10 cellular contexts compared by ENCODE assay signal in genomic region chr10:8056891-8057331, GRCh38. TPM values are rescaled to one million over a fixed set of nuclear protein-coding genes. Genes with fewer than 3 reads are reported as not detected.
DNase-seq lines count a peak whose midpoint lies in the region; ATAC-seq and TF ChIP-seq lines count a peak whose summit lies in the region.
"Had no signal": no experiment of that assay in that cellular context is flagged by ENCODE, and none has a peak within 500 bp of the region (broad histone marks: within the 10 kb centered on the region; RNA-seq: fewer than 3 reads in every experiment).

No MANE protein-coding gene starts in this region.

- H2AFZ ChIP-seq in Karpas-422 (ENCODE audit: low read length), result no peak overlapping the region

- H3K27ac ChIP-seq in Karpas-422 (ENCODE audit: low read length), result no peak overlapping the region
- H3K27ac ChIP-seq: dorsolateral prefrontal cortex, HL-60 had no signal

- no peak for TF ChIP-seq CTCF in kidney epithelial cell (IDR thresholded peaks at IDR 0.05; ENCODE audit: insufficient read depth, low read length, poor library complexity, severe bottlenecking)

- peak; percentile 71 for DNase-seq in activated CD4-positive, alpha-beta T cell treated with anti-CD3 and anti-CD28 coated beads for 48 hours
- no peak for DNase-seq in kidney epithelial cell (ENCODE audit: low read depth)
- no peak for DNase-seq in Karpas-422
- DNase-seq in NCI-H510A treated with DMSO at 0.1 percent for 48 hours (lab: John Stamatoyannopoulos, UW), result no peak
- no peak for DNase-seq in cerebellar nuclear complex (lab: John Stamatoyannopoulos, UW)
- no peak for DNase-seq in NCI-H187 (lab: John Stamatoyannopoulos, UW)

- ATAC-seq in GM18498 (IDR thresholded peaks at IDR 0.05; ENCODE audit: unreplicated experiment) (peak; percentile 29), HG02588 (IDR thresholded peaks at IDR 0.05; ENCODE audit: unreplicated experiment) (peak; percentile 17)

- H3K27me3 ChIP-seq in kidney epithelial cell (ENCODE audit: control insufficient read depth, insufficient read depth, low read length), result peaks cover 69% of the 10 kb centered on the region
- no peaks in the 10 kb centered on the region for H3K27me3 ChIP-seq in Karpas-422 (ENCODE audit: low read length)

- no peak overlapping the region for H3K4me2 ChIP-seq in Karpas-422 (ENCODE audit: low read depth, low read length, poor library complexity, severe bottlenecking)

- no peaks in the 10 kb centered on the region for H4K20me1 ChIP-seq in Karpas-422 (ENCODE audit: insufficient read depth, low read depth, low read length)

- no peaks in the 10 kb centered on the region for H3K9me2 ChIP-seq in Karpas-422 (replicated peaks; ENCODE audit: insufficient read depth, low read length)

- H3K4me1 ChIP-seq in Karpas-422 (ENCODE audit: low read length), result no peaks in the 10 kb centered on the region

- H3K36me3 ChIP-seq in kidney epithelial cell (ENCODE audit: control insufficient read depth, insufficient read depth, low read length), result no peaks in the 10 kb centered on the region
- no peaks in the 10 kb centered on the region for H3K36me3 ChIP-seq in Karpas-422 (ENCODE audit: insufficient read depth, low read length)

- H3K9ac ChIP-seq in Karpas-422 (ENCODE audit: low read length), result no peak overlapping the region

- no peaks in the 10 kb centered on the region for H3K79me2 ChIP-seq in Karpas-422 (ENCODE audit: low read length)

- no peaks in the 10 kb centered on the region; the same call in 1 of the 2 replicates for H3K9me3 ChIP-seq in Karpas-422 (ENCODE audit: low read length)

- H3K4me3 ChIP-seq in kidney epithelial cell (ENCODE audit: low read depth, low read length), result peak overlapping the region; percentile 43
- H3K4me3 ChIP-seq in Karpas-422 (ENCODE audit: low read length), result no peak overlapping the region
- H3K4me3 ChIP-seq: dorsolateral prefrontal cortex had no signal

RNA-seq across cellular contexts. Expression of gene GATA3, which starts 2.4 kb away (rescaled TPM):
- total RNA-seq in kidney epithelial cell, result 7.2 and 10.9 TPM in 2 replicates
- total RNA-seq in Karpas-422 (2014; rRNA removed; shearing (Covaris generic); ENCODE audit: low replicate concordance), result not detected in 2 replicates
